ENCODE assay signal across 14 cellular contexts in the genomic region with DNA sequence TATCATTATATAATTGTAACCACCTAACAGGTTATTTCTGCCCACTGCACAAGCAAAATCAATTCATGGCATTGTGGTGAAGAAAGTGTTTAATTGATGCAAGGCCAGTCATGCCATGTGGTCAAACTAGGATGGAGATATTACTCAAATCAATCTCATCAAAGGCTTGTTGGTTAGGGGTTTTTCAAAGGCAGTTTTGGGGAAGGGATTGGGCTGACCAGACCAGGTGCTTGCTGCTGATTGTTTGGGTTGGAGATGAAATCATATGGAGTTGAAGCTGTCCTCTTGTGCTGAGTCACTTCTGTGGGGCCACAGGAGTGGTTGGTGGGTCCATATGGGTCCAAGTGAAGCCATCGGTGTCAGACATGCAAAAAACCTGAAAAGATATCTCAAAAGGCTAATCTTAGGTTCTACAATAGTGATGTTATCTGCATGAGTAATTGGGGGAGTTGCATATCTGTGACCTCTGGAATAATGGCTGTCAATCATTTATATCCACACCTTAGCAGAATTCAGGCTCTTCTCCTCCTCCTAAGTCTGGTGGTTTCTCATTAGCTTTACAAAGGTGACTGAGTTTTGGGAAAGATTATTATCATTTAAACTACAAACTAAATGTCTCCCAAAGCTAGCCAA. TPM values are rescaled to one million over a fixed set of nuclear protein-coding genes. Genes with fewer than 3 reads are reported as not detected.
A peak's percentile ranks its signal among the peaks of the same experiment; 100 is the strongest.
DNase-seq lines count a peak whose midpoint lies in the region; ATAC-seq and TF ChIP-seq lines count a peak whose summit lies in the region.
"Had no signal": no experiment of that assay in that cellular context is flagged by ENCODE, and none has a peak within 500 bp of the region (broad histone marks: within the 10 kb centered on the region; RNA-seq: fewer than 3 reads in every experiment).

No MANE protein-coding gene starts in this region.

- no peak overlapping the region for H3K4me3 Mint-ChIP-seq in activated T-cell treated with anti-CD3 and anti-CD28 coated beads, Interleukin-2, amount 50 U/mL, for 72 hours
- no peak overlapping the region for H3K4me3 Mint-ChIP-seq in stimulated activated memory B cell treated with anti-CD40 and anti-IgM and Interleukin-4, amounts not matched to agents 10 μg/mL and 1 μg/mL and 100 μg/mL, for 72 hours
- H3K4me3 Mint-ChIP-seq in endothelial cell (ENCODE audit: unreplicated experiment): no peak overlapping the region
- no peak overlapping the region for H3K4me3 Mint-ChIP-seq in osteocyte (ENCODE audit: unreplicated experiment)
- H3K4me3 Mint-ChIP-seq: CD4-positive, CD25-positive, alpha-beta regulatory T cell; dendritic cell treated with granulocyte-macrophage colony-stimulating factor and Interleukin-4, amounts not matched to agents 40 ng/mL and 50 ng/mL, for 4 days had no signal

- no peak for TF ChIP-seq CTCF in endothelial cell (IDR thresholded peaks at IDR 0.05; ENCODE audit: unreplicated experiment)
- no peak for TF ChIP-seq CTCF in osteocyte (IDR thresholded peaks at IDR 0.05)

- no peak for DNase-seq in activated T-cell treated with anti-CD3 and anti-CD28 coated beads, Interleukin-2, amount 50 U/mL, for 72 hours
- DNase-seq in activated T-cell treated with anti-CD3 and anti-CD28 coated beads for 4 hours (no peak), endothelial cell (ENCODE audit: low spot score) (no peak), osteocyte (ENCODE audit: extremely low spot score, unreplicated experiment) (no peak), HCEC 1CT (no peak)
- DNase-seq: activated CD4-positive, alpha-beta T cell treated with anti-CD3 and anti-CD28 coated beads for 48 hours; CD4-positive, CD25-positive, alpha-beta regulatory T cell; NCI-H146; NCI-H526; tibial artery had no signal

- peak; percentile 37 to 47 for ATAC-seq in activated T-cell treated with anti-CD3 and anti-CD28 coated beads, Interleukin-2, amount 50 U/mL, for 72 hours (replicated peaks in 1 of 2)
- ATAC-seq in HG02571 (IDR thresholded peaks at IDR 0.05; ENCODE audit: unreplicated experiment) (peak; percentile 76), HG03159 (IDR thresholded peaks at IDR 0.05; ENCODE audit: unreplicated experiment) (peak; percentile 76)
- peak; percentile 64 for ATAC-seq in stimulated activated memory B cell treated with anti-CD40 and anti-IgM and Interleukin-4, amounts not matched to agents 10 μg/mL and 1 μg/mL and 100 μg/mL, for 72 hours

- H3K36me3 Mint-ChIP-seq in activated T-cell treated with anti-CD3 and anti-CD28 coated beads, Interleukin-2, amount 50 U/mL, for 72 hours (ENCODE audit: insufficient read depth in 2 of 2): peaks cover 7 to 12% of the 10 kb centered on the region in 2 donors
- H3K36me3 Mint-ChIP-seq in stimulated activated memory B cell treated with anti-CD40 and anti-IgM and Interleukin-4, amounts not matched to agents 10 μg/mL and 1 μg/mL and 100 μg/mL, for 72 hours: peaks cover 16% of the 10 kb centered on the region
- H3K36me3 Mint-ChIP-seq in endothelial cell (ENCODE audit: low read depth, unreplicated experiment) (peaks cover 6% of the 10 kb centered on the region), osteocyte (ENCODE audit: unreplicated experiment) (no peaks in the 10 kb centered on the region)
- H3K36me3 Mint-ChIP-seq: CD4-positive, CD25-positive, alpha-beta regulatory T cell had no signal

- H3K27ac Mint-ChIP-seq in activated T-cell treated with anti-CD3 and anti-CD28 coated beads, Interleukin-2, amount 50 U/mL, for 72 hours: no peak overlapping the region
- H3K27ac Mint-ChIP-seq in stimulated activated memory B cell treated with anti-CD40 and anti-IgM and Interleukin-4, amounts not matched to agents 10 μg/mL and 1 μg/mL and 100 μg/mL, for 72 hours: no peak overlapping the region
- no peak overlapping the region for H3K27ac Mint-ChIP-seq in endothelial cell (ENCODE audit: unreplicated experiment)
- H3K27ac Mint-ChIP-seq in osteocyte (ENCODE audit: unreplicated experiment): no peak overlapping the region
- H3K27ac Mint-ChIP-seq: CD4-positive, CD25-positive, alpha-beta regulatory T cell; dendritic cell treated with granulocyte-macrophage colony-stimulating factor and Interleukin-4, amounts not matched to agents 40 ng/mL and 50 ng/mL, for 4 days had no signal

- H3K27me3 Mint-ChIP-seq in activated T-cell treated with anti-CD3 and anti-CD28 coated beads, Interleukin-2, amount 50 U/mL, for 72 hours (ENCODE audit: low read depth): peaks cover 51% of the 10 kb centered on the region
- H3K27me3 Mint-ChIP-seq in stimulated activated memory B cell treated with anti-CD40 and anti-IgM and Interleukin-4, amounts not matched to agents 10 μg/mL and 1 μg/mL and 100 μg/mL, for 72 hours: peaks cover 65% of the 10 kb centered on the region
- H3K27me3 Mint-ChIP-seq in endothelial cell (ENCODE audit: unreplicated experiment) (no peaks in the 10 kb centered on the region), osteocyte (ENCODE audit: unreplicated experiment) (peaks cover 56% of the 10 kb centered on the region)

- H3K9me3 Mint-ChIP-seq in activated T-cell treated with anti-CD3 and anti-CD28 coated beads, Interleukin-2, amount 50 U/mL, for 72 hours: peaks cover 17 to 20% of the 10 kb centered on the region in 2 donors
- peaks cover 14% of the 10 kb centered on the region for H3K9me3 Mint-ChIP-seq in stimulated activated memory B cell treated with anti-CD40 and anti-IgM and Interleukin-4, amounts not matched to agents 10 μg/mL and 1 μg/mL and 100 μg/mL, for 72 hours
- H3K9me3 Mint-ChIP-seq in endothelial cell (ENCODE audit: unreplicated experiment) (no peaks in the 10 kb centered on the region), osteocyte (ENCODE audit: unreplicated experiment) (peaks cover 18% of the 10 kb centered on the region)

- peaks cover 12% of the 10 kb centered on the region for H3K4me1 Mint-ChIP-seq in activated T-cell treated with anti-CD3 and anti-CD28 coated beads, Interleukin-2, amount 50 U/mL, for 72 hours (ENCODE audit: low read depth)
- H3K4me1 Mint-ChIP-seq in stimulated activated memory B cell treated with anti-CD40 and anti-IgM and Interleukin-4, amounts not matched to agents 10 μg/mL and 1 μg/mL and 100 μg/mL, for 72 hours: peaks cover 9% of the 10 kb centered on the region
- H3K4me1 Mint-ChIP-seq in endothelial cell (ENCODE audit: unreplicated experiment) (no peaks in the 10 kb centered on the region), osteocyte (ENCODE audit: unreplicated experiment) (no peaks in the 10 kb centered on the region)

RNA-seq across cellular contexts. Expression of a gene that starts 44.9 kb away (rescaled TPM):
- total RNA-seq in activated T-cell treated with anti-CD3 and anti-CD28 coated beads, Interleukin-2, amount 50 U/mL, for 72 hours: 10 to 100 TPM; 78.6 to 81.5 TPM
- 192 TPM for total RNA-seq in endothelial cell (ENCODE audit: unreplicated experiment)
- total RNA-seq in osteocyte: 47.7 and 49.1 TPM in 2 replicates
